Comparison of ENCODE assay signal across 19 cellular contexts in genomic region chr1:66383602-66384001, GRCh38.
"Had no signal": no experiment of that assay in that cellular context is flagged by ENCODE, and none has a peak within 500 bp of the region (broad histone marks: within the 10 kb centered on the region; RNA-seq: fewer than 3 reads in every experiment).

No MANE protein-coding gene starts in this region.

- H2AFZ ChIP-seq: neural progenitor cell had no signal

- H3K9me3 ChIP-seq: gastrocnemius medialis, ovary, sigmoid colon, tibial artery had no signal

- ATAC-seq: effector memory CD8-positive, alpha-beta T cell; gastrocnemius medialis; heart left ventricle; left colon had no signal

- H3K9ac ChIP-seq: neural progenitor cell had no signal

- H3K27me3 ChIP-seq: ascending aorta, breast epithelium, gastrocnemius medialis, heart left ventricle, neural progenitor cell, ovary, sigmoid colon, tibial artery, vagina had no signal

- DNase-seq: activated CD4-positive, CD25-positive, alpha-beta regulatory T cell treated with anti-CD3 and anti-CD28 coated beads, Interleukin-2, amount 50 U/mL, for 72 hours; activated naive CD4-positive, alpha-beta T cell treated with anti-CD3 and anti-CD28 coated beads, Interleukin-2, amount 10 ng/mL, durations not matched to agents 7 days and 5 days; activated T-cell treated with anti-CD3 and anti-CD28 coated beads for 4 hours; cerebellar nuclear complex; effector memory CD8-positive, alpha-beta T cell; gastrocnemius medialis; heart left ventricle; left colon; midbrain; ovary; sigmoid colon; stimulated activated CD4-positive, alpha-beta T cell treated with anti-CD3 and anti-CD28 coated beads, Interleukin-2, amount 100 ng/mL, for 24 hours; stimulated activated naive CD4-positive, alpha-beta T cell; tibial artery had no signal

- H3K4me3 ChIP-seq: ascending aorta, breast epithelium, gastrocnemius medialis, heart left ventricle, lung, neural progenitor cell, ovary, sigmoid colon, tibial artery, vagina had no signal

- H3K4me1 ChIP-seq: ascending aorta, breast epithelium, neural progenitor cell, sigmoid colon, vagina had no signal

- H3K36me3 ChIP-seq: ascending aorta, breast epithelium, gastrocnemius medialis, heart left ventricle, neural progenitor cell, ovary, sigmoid colon, tibial artery, vagina had no signal

- H3K27ac ChIP-seq: ascending aorta, breast epithelium, gastrocnemius medialis, neural progenitor cell, ovary, sigmoid colon, tibial artery, vagina had no signal

- H3K4me2 ChIP-seq: neural progenitor cell had no signal
